12 cellular contexts compared by ENCODE assay signal in genomic region chr16:10266809-10267208, GRCh38.
A peak's percentile ranks its signal among the peaks of the same experiment; 100 is the strongest.
DNase-seq lines count a peak whose midpoint lies in the region; ATAC-seq lines count a peak whose summit lies in the region.
"Had no signal": no experiment of that assay in that cellular context is flagged by ENCODE, and none has a peak within 500 bp of the region (broad histone marks: within the 10 kb centered on the region; RNA-seq: fewer than 3 reads in every experiment).

No MANE protein-coding gene starts in this region.

- intact Hi-C loops in activated naive CD4-positive, alpha-beta T cell treated with anti-CD3 and anti-CD28 coated beads for 36 hours (cut with micrococcal nuclease) = loop anchor here (5.0 kb wide), 1 partner anchor 120 kb away; the partner anchor contains the start of gene ATF7IP2
- intact Hi-C loops in left colon (cut with DNase I, micrococcal nuclease) = no loop called here

- peak; percentile 61 for ATAC-seq in HG02798 (IDR thresholded peaks at IDR 0.05; ENCODE audit: poor library complexity, unreplicated experiment)
- peak; percentile 98 to 99 for ATAC-seq in activated T-cell treated with anti-CD3 and anti-CD28 coated beads, Interleukin-2, amount 50 U/mL, for 4 hours
- peak; percentile 99 for ATAC-seq in stimulated activated naive CD8-positive, alpha-beta T cell treated with anti-CD3 and anti-CD28 coated beads, Interleukin-15, Interleukin-2, amounts not matched to agents 100 U/mL and 50 U/mL, for 24 hours
- ATAC-seq in left colon = no peak
- ATAC-seq: heart right ventricle had no signal

- H3K4me3 Mint-ChIP-seq in activated naive CD4-positive, alpha-beta T cell treated with anti-CD3 and anti-CD28 coated beads for 36 hours = no peak overlapping the region
- no peak overlapping the region for H3K4me3 Mint-ChIP-seq in activated naive CD4-positive, alpha-beta T cell treated with anti-CD3 and anti-CD28 coated beads, Interleukin-2, amount 10 ng/mL, durations not matched to agents 7 days and 5 days
- H3K4me3 Mint-ChIP-seq in activated T-cell treated with anti-CD3 and anti-CD28 coated beads, Interleukin-2, amount 50 U/mL, for 4 hours = no peak overlapping the region
- H3K4me3 Mint-ChIP-seq: memory B cell had no signal

- peak; percentile 61 for DNase-seq in activated naive CD4-positive, alpha-beta T cell treated with anti-CD3 and anti-CD28 coated beads for 36 hours
- no peak for DNase-seq in activated naive CD4-positive, alpha-beta T cell treated with anti-CD3 and anti-CD28 coated beads, Interleukin-2, amount 10 ng/mL, durations not matched to agents 7 days and 5 days
- DNase-seq in activated T-cell treated with anti-CD3 and anti-CD28 coated beads, Interleukin-2, amount 50 U/mL, for 4 hours = no peak
- peak; percentile 28 for DNase-seq in stimulated activated naive CD8-positive, alpha-beta T cell treated with anti-CD3 and anti-CD28 coated beads, Interleukin-15, Interleukin-2, amounts not matched to agents 100 U/mL and 50 U/mL, for 24 hours
- DNase-seq in left colon (no peak), UCSD-AML1 (lab: John Stamatoyannopoulos, UW; ENCODE audit: unreplicated experiment) (no peak), NCI-H2196 treated with DMSO at 0.1 percent for 48 hours (lab: John Stamatoyannopoulos, UW; ENCODE audit: unreplicated experiment) (no peak)
- DNase-seq: heart right ventricle, Karpas-422, NCI-H446 had no signal

- no peaks in the 10 kb centered on the region for H3K27me3 Mint-ChIP-seq in activated naive CD4-positive, alpha-beta T cell treated with anti-CD3 and anti-CD28 coated beads for 36 hours (ENCODE audit: low read depth)
- H3K27me3 Mint-ChIP-seq in activated naive CD4-positive, alpha-beta T cell treated with anti-CD3 and anti-CD28 coated beads, Interleukin-2, amount 10 ng/mL, durations not matched to agents 7 days and 5 days = peaks cover 2% of the 10 kb centered on the region
- no peaks in the 10 kb centered on the region for H3K27me3 Mint-ChIP-seq in activated T-cell treated with anti-CD3 and anti-CD28 coated beads, Interleukin-2, amount 50 U/mL, for 4 hours (ENCODE audit: low read depth)
- H3K27me3 Mint-ChIP-seq: memory B cell had no signal

- CTCF ChIA-PET in activated naive CD4-positive, alpha-beta T cell treated with anti-CD3 and anti-CD28 coated beads for 36 hours (lab: Charles Lee) = interaction anchor here (1.3 kb wide), 1 partner anchor 9 kb away, joined by 6 read pairs; no protein-coding TSS in a partner anchor
- CTCF ChIA-PET in activated naive CD4-positive, alpha-beta T cell treated with anti-CD3 and anti-CD28 coated beads, Interleukin-2, amount 10 ng/mL, durations not matched to agents 7 days and 5 days (lab: Charles Lee) = interaction anchor here (1.7 kb wide), 1 partner anchor 10 kb away, joined by 11 read pairs; no protein-coding TSS in a partner anchor

- H3K27ac Mint-ChIP-seq in activated naive CD4-positive, alpha-beta T cell treated with anti-CD3 and anti-CD28 coated beads for 36 hours = no peak overlapping the region
- H3K27ac Mint-ChIP-seq in activated naive CD4-positive, alpha-beta T cell treated with anti-CD3 and anti-CD28 coated beads, Interleukin-2, amount 10 ng/mL, durations not matched to agents 7 days and 5 days = no peak overlapping the region

- peaks cover 10% of the 10 kb centered on the region for H3K4me1 Mint-ChIP-seq in activated naive CD4-positive, alpha-beta T cell treated with anti-CD3 and anti-CD28 coated beads for 36 hours (ENCODE audit: low read depth)
- peaks cover 5% of the 10 kb centered on the region for H3K4me1 Mint-ChIP-seq in activated naive CD4-positive, alpha-beta T cell treated with anti-CD3 and anti-CD28 coated beads, Interleukin-2, amount 10 ng/mL, durations not matched to agents 7 days and 5 days
- peaks cover 10% of the 10 kb centered on the region for H3K4me1 Mint-ChIP-seq in activated T-cell treated with anti-CD3 and anti-CD28 coated beads, Interleukin-2, amount 50 U/mL, for 4 hours (ENCODE audit: low read depth)

- H3K36me3 Mint-ChIP-seq in activated naive CD4-positive, alpha-beta T cell treated with anti-CD3 and anti-CD28 coated beads for 36 hours (ENCODE audit: low read depth) = no peaks in the 10 kb centered on the region
- H3K36me3 Mint-ChIP-seq in activated naive CD4-positive, alpha-beta T cell treated with anti-CD3 and anti-CD28 coated beads, Interleukin-2, amount 10 ng/mL, durations not matched to agents 7 days and 5 days = peaks cover 2% of the 10 kb centered on the region
- H3K36me3 Mint-ChIP-seq in activated T-cell treated with anti-CD3 and anti-CD28 coated beads, Interleukin-2, amount 50 U/mL, for 4 hours (ENCODE audit: insufficient read depth) = no peaks in the 10 kb centered on the region

- H3K9me3 Mint-ChIP-seq in activated naive CD4-positive, alpha-beta T cell treated with anti-CD3 and anti-CD28 coated beads for 36 hours = peaks cover 4% of the 10 kb centered on the region
- peaks cover under 1% of the 10 kb centered on the region for H3K9me3 Mint-ChIP-seq in activated naive CD4-positive, alpha-beta T cell treated with anti-CD3 and anti-CD28 coated beads, Interleukin-2, amount 10 ng/mL, durations not matched to agents 7 days and 5 days
- H3K9me3 Mint-ChIP-seq in activated T-cell treated with anti-CD3 and anti-CD28 coated beads, Interleukin-2, amount 50 U/mL, for 4 hours = peaks cover 4% of the 10 kb centered on the region
- H3K9me3 Mint-ChIP-seq: memory B cell had no signal

Comparison
In these comparisons a context has a peak if more than half of its experiments do, and no peak if none do; other contexts are left out.
1. DNase-seq: peak in activated naive CD4-positive, alpha-beta T cell treated with anti-CD3 and anti-CD28 coated beads for 36 hours (single experiment) and stimulated activated naive CD8-positive, alpha-beta T cell treated with anti-CD3 and anti-CD28 coated beads, Interleukin-15, Interleukin-2, amounts not matched to agents 100 U/mL and 50 U/mL, for 24 hours (single experiment); none in activated naive CD4-positive, alpha-beta T cell treated with anti-CD3 and anti-CD28 coated beads, Interleukin-2, amount 10 ng/mL, durations not matched to agents 7 days and 5 days (single experiment), activated T-cell treated with anti-CD3 and anti-CD28 coated beads, Interleukin-2, amount 50 U/mL, for 4 hours (single experiment), left colon (0 of 2), UCSD-AML1 (single experiment) and NCI-H2196 treated with DMSO at 0.1 percent for 48 hours (single experiment).